Comparison of ENCODE assay signal across 16 cellular contexts in the genomic region with DNA sequence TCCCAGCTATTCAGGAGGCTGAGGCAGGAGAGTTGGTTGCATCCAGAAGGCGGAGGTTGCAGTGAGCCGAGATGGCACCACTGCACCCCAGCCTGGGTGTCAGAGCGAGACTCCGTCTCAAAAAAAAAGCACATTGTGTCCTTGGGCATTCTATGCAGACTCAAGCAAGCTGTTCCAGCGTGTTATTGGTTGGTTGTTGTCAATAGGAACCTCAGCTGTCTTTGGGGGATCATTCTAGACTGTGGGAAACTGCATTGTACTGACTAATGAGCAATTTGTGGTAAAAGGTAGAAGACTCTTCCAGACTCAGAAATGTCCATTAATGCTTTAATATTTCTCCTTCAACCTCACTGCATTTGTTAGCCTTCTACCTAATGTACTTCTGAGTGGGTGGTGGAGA.
A peak's percentile ranks its signal among the peaks of the same experiment; 100 is the strongest.
DNase-seq lines count a peak whose midpoint lies in the region; ATAC-seq and TF ChIP-seq lines count a peak whose summit lies in the region.
"Had no signal": no experiment of that assay in that cellular context is flagged by ENCODE, and none has a peak within 500 bp of the region (broad histone marks: within the 10 kb centered on the region; RNA-seq: fewer than 3 reads in every experiment).

No MANE protein-coding gene starts in this region.

- no peak overlapping the region for H3K14ac ChIP-seq in mesenchymal stem cell (ENCODE audit: low read length in 2 of 2)

- H3K36me3 Mint-ChIP-seq in brain: no peaks in the 10 kb centered on the region
- H3K36me3 Mint-ChIP-seq: activated naive CD8-positive, alpha-beta T cell; CD8-positive, alpha-beta T cell had no signal

- H4K91ac ChIP-seq in mesenchymal stem cell (ENCODE audit: low read length): peak overlapping the region; percentile 25

- no peak overlapping the region for H3K4me2 ChIP-seq in mesenchymal stem cell (ENCODE audit: low read length, poor library complexity, severe bottlenecking)

- TF ChIP-seq CTCF in brain (conservative IDR thresholded peaks at IDR 0.05): no peak

- H2BK12ac ChIP-seq in mesenchymal stem cell (ENCODE audit: low read length in 2 of 2): peak overlapping the region in 1 of 2 experiments; percentile 23

- H2BK120ac ChIP-seq in mesenchymal stem cell (ENCODE audit: low read depth, low read length): no peak overlapping the region

- no peaks in the 10 kb centered on the region for H3K9me3 ChIP-seq in mesenchymal stem cell (ENCODE audit: control insufficient read depth, low read length)
- H3K9me3 ChIP-seq: breast epithelium, thoracic aorta had no signal

- peak overlapping the region; percentile 48 to 94 (median 89) for H3K27ac Mint-ChIP-seq in brain
- H3K27ac Mint-ChIP-seq: activated naive CD8-positive, alpha-beta T cell; CD8-positive, alpha-beta T cell; HFFc6 had no signal

- peaks cover 0 to 3% (median 0%) of the 10 kb centered on the region in 5 experiments for H3K9me3 Mint-ChIP-seq in brain
- H3K9me3 Mint-ChIP-seq: CD8-positive, alpha-beta T cell had no signal

- no peak overlapping the region for H3K9ac ChIP-seq in mesenchymal stem cell (ENCODE audit: low read length)

- no peak for ATAC-seq in HG03565 (IDR thresholded peaks at IDR 0.05; ENCODE audit: unreplicated experiment)
- ATAC-seq: CD8-positive, alpha-beta T cell had no signal

- H3K4ac ChIP-seq in mesenchymal stem cell (ENCODE audit: low read depth in 1 of 2, low read length in 2 of 2): no peak overlapping the region

- peaks cover 2% of the 10 kb centered on the region for H3K4me1 ChIP-seq in mesenchymal stem cell (ENCODE audit: control insufficient read depth, insufficient read depth, low read depth, low read length)
- H3K4me1 ChIP-seq: breast epithelium had no signal

- H3K18ac ChIP-seq in mesenchymal stem cell (ENCODE audit: low read depth in 1 of 2, low read length in 2 of 2): peak overlapping the region; percentile 1 to 80

- 88% methylated on average over 5 of the region's 5 CpGs for WGBS in mesenchymal stem cell

- no peak overlapping the region for H3K23ac ChIP-seq in mesenchymal stem cell (ENCODE audit: low read length in 2 of 2)

- H3K79me1 ChIP-seq in mesenchymal stem cell (replicated peaks; ENCODE audit: low read length, poor library complexity, severe bottlenecking): no peaks in the 10 kb centered on the region

- DNase-seq in A172 (ENCODE audit: low spot score): peak; percentile 23
- DNase-seq in LHCN-M2 (ENCODE audit: low read depth): peak; percentile 90
- peak; percentile 72 for DNase-seq in mesenchymal stem cell
- no peak for DNase-seq in NCI-H82 (lab: John Stamatoyannopoulos, UW)
- DNase-seq in midbrain (lab: John Stamatoyannopoulos, UW): no peak
- DNase-seq in activated CD4-positive, alpha-beta T cell treated with anti-CD3 and anti-CD28 coated beads for 4 hours: no peak
- DNase-seq: CD8-positive, alpha-beta T cell; HFFc6; left cardiac atrium; NCI-H524 treated with DMSO at 0.1 percent for 48 hours; T1000 had no signal

- no peak overlapping the region for H2AK5ac ChIP-seq in mesenchymal stem cell (ENCODE audit: low read length, severe bottlenecking)

- no peaks in the 10 kb centered on the region for H3K27me3 ChIP-seq in mesenchymal stem cell (ENCODE audit: control insufficient read depth in 1 of 2, insufficient read depth in 1 of 2, low read length in 2 of 2)
- H3K27me3 ChIP-seq: breast epithelium had no signal

- H2AFZ ChIP-seq in mesenchymal stem cell (ENCODE audit: low read depth, low read length): no peak overlapping the region

- H3K4me3 Mint-ChIP-seq in brain: peak overlapping the region in 4 of 5 experiments; percentile 32 to 70 (median 44)
- H3K4me3 Mint-ChIP-seq: activated naive CD8-positive, alpha-beta T cell; CD8-positive, alpha-beta T cell; HFFc6 had no signal

- peak overlapping the region; percentile 80 for H4K8ac ChIP-seq in mesenchymal stem cell (ENCODE audit: low read length)

- no peaks in the 10 kb centered on the region for H3K27me3 Mint-ChIP-seq in brain
- H3K27me3 Mint-ChIP-seq: activated naive CD8-positive, alpha-beta T cell had no signal

- no peaks in the 10 kb centered on the region for H3K36me3 ChIP-seq in mesenchymal stem cell (ENCODE audit: control insufficient read depth in 1 of 2, insufficient read depth in 2 of 2, low read depth in 1 of 2, low read length in 2 of 2)
- H3K36me3 ChIP-seq: breast epithelium, thoracic aorta had no signal

- no peak overlapping the region for H3K27ac ChIP-seq in mesenchymal stem cell (ENCODE audit: low read length, poor library complexity, severe bottlenecking)
- H3K27ac ChIP-seq: breast epithelium, thoracic aorta had no signal

- no peak overlapping the region for H2BK15ac ChIP-seq in mesenchymal stem cell (ENCODE audit: low read depth, poor library complexity, severe bottlenecking)

- H2BK5ac ChIP-seq in mesenchymal stem cell (ENCODE audit: low read depth, low read length, poor library complexity, severe bottlenecking): no peak overlapping the region

- H3K4me1 Mint-ChIP-seq in brain: peaks cover 57% of the 10 kb centered on the region

- no peak overlapping the region for H3K4me3 ChIP-seq in mesenchymal stem cell (ENCODE audit: insufficient read depth in 1 of 2, low read depth in 1 of 2, low read length in 2 of 2)
- H3K4me3 ChIP-seq: breast epithelium, thoracic aorta had no signal

Comparison
In these comparisons a context has a peak if more than half of its experiments do, and no peak if none do; other contexts are left out.
1. DNase-seq: peak in A172 (single experiment), LHCN-M2 (single experiment) and mesenchymal stem cell (single experiment); none in NCI-H82 (single experiment), midbrain (single experiment) and activated CD4-positive, alpha-beta T cell treated with anti-CD3 and anti-CD28 coated beads for 4 hours (0 of 2).